ENCODE assay signal across 8 cellular contexts in the genomic region with DNA sequence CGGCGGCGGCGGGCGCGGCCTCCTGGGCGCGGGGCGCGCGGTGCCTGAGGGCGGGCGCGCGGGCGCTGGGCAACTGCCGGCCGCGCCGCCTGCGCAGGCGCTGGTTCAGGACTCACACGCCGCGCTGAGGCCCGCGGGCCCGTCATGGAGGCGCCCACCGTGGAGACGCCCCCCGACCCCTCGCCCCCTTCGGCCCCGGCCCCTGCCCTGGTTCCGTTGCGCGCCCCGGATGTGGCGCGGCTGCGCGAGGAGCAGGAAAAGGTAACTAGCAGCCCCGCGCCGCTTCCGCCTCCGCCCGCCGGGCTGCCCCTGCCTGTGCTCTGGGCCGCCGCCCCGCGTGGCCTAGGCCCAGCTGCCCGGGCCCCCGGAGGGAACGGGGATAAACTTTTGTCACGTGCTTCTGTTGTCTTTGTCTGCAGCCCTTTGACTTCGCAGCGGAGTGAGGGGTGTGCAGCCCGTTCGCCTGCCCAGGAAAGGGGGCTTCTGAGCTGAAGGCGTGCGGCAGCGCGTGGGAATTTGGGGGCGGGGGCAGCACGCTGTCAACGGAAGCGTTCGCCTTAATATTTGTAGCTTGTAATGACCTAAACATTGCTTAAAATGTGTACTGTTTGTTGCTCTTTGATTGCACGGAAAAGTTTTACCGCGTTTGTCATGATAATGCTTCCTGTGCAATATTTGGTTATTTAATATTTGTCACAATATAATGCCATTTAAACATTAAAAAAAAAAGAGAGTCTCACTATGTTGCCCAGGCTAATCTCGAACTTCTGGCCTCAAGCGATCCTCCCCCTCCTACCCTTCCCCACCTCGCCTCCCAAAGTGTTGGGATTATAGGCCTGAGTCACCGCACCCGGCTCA.
A peak's percentile ranks its signal among the peaks of the same experiment; 100 is the strongest.
DNase-seq lines count a peak whose midpoint lies in the region; ATAC-seq and TF ChIP-seq lines count a peak whose summit lies in the region.

No MANE protein-coding gene starts in this region.

- peak; percentile 63 for ATAC-seq in HG03342 (IDR thresholded peaks at IDR 0.05; ENCODE audit: unreplicated experiment)

- H3K9me3 ChIP-seq in muscle layer of duodenum (ENCODE audit: control insufficient read depth in 1 of 2, low read length in 2 of 2): no peaks in the 10 kb centered on the region

- no peaks in the 10 kb centered on the region for H3K36me3 ChIP-seq in muscle layer of duodenum (ENCODE audit: control insufficient read depth in 1 of 2, insufficient read depth in 2 of 2, low read length in 2 of 2)

- TF ChIP-seq POLR2A in GM19099 (IDR thresholded peaks at IDR 0.05; ENCODE audit: extremely low read depth, insufficient read length, low read depth): peak; percentile 23

- peak overlapping the region; percentile 88 to 91 for H3K4me3 ChIP-seq in muscle layer of duodenum (ENCODE audit: low read depth in 1 of 2, low read length in 2 of 2)

- H3K4me1 ChIP-seq in muscle layer of duodenum (ENCODE audit: control insufficient read depth in 1 of 2, insufficient read depth in 2 of 2, low read length in 2 of 2): peaks cover 0 to 14% of the 10 kb centered on the region in 2 donors

- peak overlapping the region; percentile 71 for H3K27ac ChIP-seq in muscle layer of duodenum (ENCODE audit: low read length)

- H3K27me3 ChIP-seq in muscle layer of duodenum (ENCODE audit: low read depth, low read length): no peaks in the 10 kb centered on the region

- DNase-seq in Ammon's horn (ENCODE audit: low spot score): peak; percentile 58
- peak; percentile 26 to 42 for DNase-seq in NOMO-1 (lab: John Stamatoyannopoulos, UW; ENCODE audit: unreplicated experiment in 2 of 2)
- DNase-seq in activated CD8-positive, alpha-beta memory T cell treated with anti-CD3 and anti-CD28 coated beads, Interleukin-2, amount 50 U/mL, for 24 hours (ENCODE audit: extremely low read depth): peak; percentile 19
- peak; percentile 49 for DNase-seq in epidermal melanocyte (ENCODE audit: insufficient read length, low spot score)
- DNase-seq in stimulated activated CD8-positive, alpha-beta memory T cell treated with anti-CD3 and anti-CD28 coated beads, Interleukin-7, amount 100 ng/mL, for 48 hours (ENCODE audit: extremely low read depth in 1 of 2, low read depth in 1 of 2): peak; percentile 51 to 56

Comparison
In these comparisons a context has a peak if more than half of its experiments do, and no peak if none do; other contexts are left out.
1. Peak in every context shown above with its lines: DNase-seq, ATAC-seq, H3K4me3 ChIP-seq and H3K27ac ChIP-seq.